Comparison of ENCODE assay signal across 31 cellular contexts in the genomic region with DNA sequence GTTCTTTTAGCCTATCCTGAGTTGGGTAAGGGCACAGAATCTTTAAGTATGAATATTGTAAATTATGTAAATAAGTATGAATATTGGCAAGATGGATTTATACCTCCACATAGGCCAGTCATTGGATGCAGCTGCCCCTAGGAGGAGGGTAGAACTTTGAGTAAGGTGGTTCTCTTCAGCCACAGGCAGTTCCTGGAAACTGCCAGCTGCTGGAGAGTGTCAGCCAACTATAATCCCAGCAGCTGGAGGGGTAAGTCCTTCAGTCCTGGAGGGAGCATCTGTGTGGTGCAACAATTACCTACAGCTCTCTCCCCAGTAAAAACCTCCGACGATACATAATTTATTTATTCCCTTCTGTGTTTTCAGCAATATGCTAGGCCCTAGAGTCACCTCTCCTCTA.
"Had no signal": no experiment of that assay in that cellular context is flagged by ENCODE, and none has a peak within 500 bp of the region (broad histone marks: within the 10 kb centered on the region; RNA-seq: fewer than 3 reads in every experiment).

No MANE protein-coding gene starts in this region.

- H3K27ac Mint-ChIP-seq: activated CD4-positive, alpha-beta T cell treated with anti-CD3 and anti-CD28 coated beads for 36 hours; activated CD4-positive, alpha-beta T cell treated with anti-CD3 and anti-CD28 coated beads, Interleukin-2, amount 10 ng/mL, durations not matched to agents 7 days and 5 days; activated CD8-positive, alpha-beta T cell treated with anti-CD3 and anti-CD28 coated beads, Interleukin-2, amount 10 ng/mL, durations not matched to agents 7 days and 5 days; activated naive CD4-positive, alpha-beta T cell treated with anti-CD3 and anti-CD28 coated beads, Interleukin-2, amount 50 U/mL, for 24 hours; activated naive CD8-positive, alpha-beta T cell treated with anti-CD3 and anti-CD28 coated beads, Interleukin-2, amount 10 ng/mL, durations not matched to agents 7 days and 5 days; activated T-cell treated with anti-CD3 and anti-CD28 coated beads, Interleukin-2, amount 50 U/mL, for 24 hours; activated T-helper 2 cell treated with anti-CD3 and anti-CD28 coated beads, Interferon-gamma antibody, Interleukin-2, Interleukin-4, amounts not matched to agents 10 μg/mL and 5 μg/mL and 100 μg/mL, durations not matched to agents 14 hours and 24 hours and 36 hours had no signal

- H3K4me1 Mint-ChIP-seq: activated CD4-positive, alpha-beta T cell treated with anti-CD3 and anti-CD28 coated beads, Interleukin-2, amount 10 ng/mL, durations not matched to agents 7 days and 5 days; activated naive CD4-positive, alpha-beta T cell treated with anti-CD3 and anti-CD28 coated beads, Interleukin-2, amount 50 U/mL, for 24 hours; activated naive CD8-positive, alpha-beta T cell treated with anti-CD3 and anti-CD28 coated beads, Interleukin-2, amount 10 ng/mL, durations not matched to agents 7 days and 5 days; central memory CD8-positive, alpha-beta T cell had no signal

- H3K36me3 Mint-ChIP-seq: activated naive CD8-positive, alpha-beta T cell treated with anti-CD3 and anti-CD28 coated beads, Interleukin-2, amount 10 ng/mL, durations not matched to agents 7 days and 5 days had no signal

- H3K9me3 Mint-ChIP-seq: activated CD4-positive, alpha-beta T cell treated with anti-CD3 and anti-CD28 coated beads, Interleukin-2, amount 10 ng/mL, durations not matched to agents 7 days and 5 days; activated naive CD4-positive, alpha-beta T cell treated with anti-CD3 and anti-CD28 coated beads, Interleukin-2, amount 50 U/mL, for 24 hours; activated naive CD8-positive, alpha-beta T cell treated with anti-CD3 and anti-CD28 coated beads, Interleukin-2, amount 10 ng/mL, durations not matched to agents 7 days and 5 days; activated T-cell treated with anti-CD3 and anti-CD28 coated beads, Interleukin-2, amount 50 U/mL, for 24 hours; activated T-helper 2 cell treated with anti-CD3 and anti-CD28 coated beads, Interferon-gamma antibody, Interleukin-2, Interleukin-4, amounts not matched to agents 10 μg/mL and 5 μg/mL and 100 μg/mL, durations not matched to agents 14 hours and 24 hours and 36 hours; central memory CD8-positive, alpha-beta T cell had no signal

- H3K4me3 Mint-ChIP-seq: activated CD4-positive, alpha-beta T cell treated with anti-CD3 and anti-CD28 coated beads for 36 hours; activated CD4-positive, alpha-beta T cell treated with anti-CD3 and anti-CD28 coated beads, Interleukin-2, amount 10 ng/mL, durations not matched to agents 7 days and 5 days; activated CD8-positive, alpha-beta T cell treated with anti-CD3 and anti-CD28 coated beads, Interleukin-2, amount 10 ng/mL, durations not matched to agents 7 days and 5 days; activated naive CD4-positive, alpha-beta T cell treated with anti-CD3 and anti-CD28 coated beads, Interleukin-2, amount 50 U/mL, for 24 hours; activated naive CD8-positive, alpha-beta T cell treated with anti-CD3 and anti-CD28 coated beads, Interleukin-2, amount 10 ng/mL, durations not matched to agents 7 days and 5 days; activated T-cell treated with anti-CD3 and anti-CD28 coated beads, Interleukin-2, amount 50 U/mL, for 24 hours; central memory CD8-positive, alpha-beta T cell had no signal

- DNase-seq: activated CD4-positive, alpha-beta T cell treated with anti-CD3 and anti-CD28 coated beads for 36 hours; activated CD4-positive, alpha-beta T cell treated with anti-CD3 and anti-CD28 coated beads, Interleukin-2, amount 10 ng/mL, durations not matched to agents 7 days and 5 days; activated CD4-positive, alpha-beta T cell treated with anti-CD3 and anti-CD28 coated beads, Interleukin-2, amount 50 U/mL, for 48 hours; activated CD8-positive, alpha-beta T cell treated with anti-CD3 and anti-CD28 coated beads, Interleukin-2, amount 10 ng/mL, durations not matched to agents 7 days and 5 days; activated gamma-delta T cell; activated naive CD4-positive, alpha-beta T cell treated with Interleukin-2 at 50 U/mL for 16 hours; activated naive CD8-positive, alpha-beta T cell treated with anti-CD3 and anti-CD28 coated beads, Interleukin-2, amount 10 ng/mL, durations not matched to agents 7 days and 5 days; activated T-cell treated with anti-CD3 and anti-CD28 coated beads, Interleukin-2, amount 50 U/mL, for 24 hours; amygdala; MM.1S; MV-4-11; NCI-H1092; NCI-H1436 treated with DMSO at 0.1 percent for 48 hours; NCI-H1694 treated with DMSO at 0.1 percent for 48 hours; NCI-H2029; NCI-H226; NCI-H446 treated with DMSO at 0.1 percent for 48 hours; NCI-H526; NCI-H748 treated with DMSO at 0.1 percent for 48 hours; NK-92 treated with Interleukin-12 subunit alpha and Interleukin-12 subunit beta, amount 100 ng/mL, for 24 hours; PC-3; Peyer's patch; RPMI8226; SIG-M5; T1000; WERI-Rb-1 had no signal

- H3K4me3 ChIP-seq: ascending aorta, cardiac muscle cell, Peyer's patch had no signal

- ATAC-seq: activated CD4-positive, alpha-beta T cell treated with anti-CD3 and anti-CD28 coated beads for 36 hours; activated CD8-positive, alpha-beta T cell treated with anti-CD3 and anti-CD28 coated beads, Interleukin-2, amount 10 ng/mL, durations not matched to agents 7 days and 5 days; PC-3 had no signal
